In the genomic region with DNA sequence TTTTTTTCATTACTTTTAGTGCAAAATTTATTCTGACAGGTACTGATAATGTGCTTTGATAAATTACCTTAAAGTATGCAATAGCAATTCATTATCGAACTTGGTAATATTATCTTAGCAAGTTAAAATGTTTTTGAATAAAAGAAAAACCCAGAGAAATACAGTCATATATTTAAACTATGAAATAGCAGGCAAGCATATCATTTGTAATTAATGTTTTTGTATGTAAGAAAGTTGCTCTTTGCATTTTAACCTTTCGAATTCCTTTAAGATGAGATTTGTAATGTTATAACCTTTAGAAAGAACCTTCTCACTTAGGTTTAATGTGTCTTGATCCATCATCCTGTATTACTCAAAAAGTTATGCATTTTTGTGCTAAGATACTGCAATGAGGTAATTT, we compare ENCODE assay signal across 27 cellular contexts.
"Had no signal": no experiment of that assay in that cellular context is flagged by ENCODE, and none has a peak within 500 bp of the region (broad histone marks: within the 10 kb centered on the region; RNA-seq: fewer than 3 reads in every experiment).

No MANE protein-coding gene starts in this region.

- H3K4me1 Mint-ChIP-seq: stimulated activated effector memory CD8-positive, alpha-beta T cell treated with anti-CD3 and anti-CD28 coated beads, Interleukin-12 subunit alpha, Interleukin-12 subunit beta, amount 100 ng/mL, for 72 hours had no signal

- ATAC-seq: left colon; left lung; mucosa of descending colon; naive thymus-derived CD4-positive, alpha-beta T cell; natural killer cell treated with Interleukin-12 subunit alpha and Interleukin-12 subunit beta and Interleukin-15 and Interleukin-18, amount 100 ng/mL, for 72 hours; pancreas; right cardiac atrium; sciatic nerve; stimulated activated effector memory CD8-positive, alpha-beta T cell treated with anti-CD3 and anti-CD28 coated beads, Interleukin-12 subunit alpha, Interleukin-12 subunit beta, amount 100 ng/mL, for 72 hours; upper lobe of right lung had no signal

- H3K9me3 Mint-ChIP-seq: natural killer cell treated with Interleukin-12 subunit alpha and Interleukin-12 subunit beta and Interleukin-15 and Interleukin-18, amount 100 ng/mL, for 72 hours; stimulated activated effector memory CD8-positive, alpha-beta T cell treated with anti-CD3 and anti-CD28 coated beads, Interleukin-12 subunit alpha, Interleukin-12 subunit beta, amount 100 ng/mL, for 72 hours had no signal

- H3K9me3 ChIP-seq: left lung, mucosa of descending colon, pancreas, prostate gland, spleen, suprapubic skin, thoracic aorta, tibial artery, upper lobe of right lung had no signal

- H3K27ac ChIP-seq: left lung, pancreas, prostate gland, skin epidermis, spleen, suprapubic skin, thoracic aorta, tibial artery, upper lobe of right lung had no signal

- H3K4me3 ChIP-seq: left lung, lung, mucosa of descending colon, pancreas, prostate gland, skin epidermis, spleen, suprapubic skin, thoracic aorta, tibial artery, upper lobe of right lung had no signal

- H3K27me3 ChIP-seq: left lung, pancreas, spleen, suprapubic skin, tibial artery, upper lobe of right lung had no signal

- H3K27me3 Mint-ChIP-seq: naive thymus-derived CD4-positive, alpha-beta T cell; natural killer cell treated with Interleukin-12 subunit alpha and Interleukin-12 subunit beta and Interleukin-15 and Interleukin-18, amount 100 ng/mL, for 72 hours; stimulated activated naive CD8-positive, alpha-beta T cell treated with anti-CD3 and anti-CD28 coated beads, Interleukin-15, Interleukin-2, amounts not matched to agents 100 ng/mL and 50 ng/mL, for 24 hours had no signal

- H3K4me3 Mint-ChIP-seq: naive thymus-derived CD4-positive, alpha-beta T cell; natural killer cell treated with Interleukin-12 subunit alpha and Interleukin-12 subunit beta and Interleukin-15 and Interleukin-18, amount 100 ng/mL, for 72 hours; stimulated activated effector memory CD8-positive, alpha-beta T cell treated with anti-CD3 and anti-CD28 coated beads, Interleukin-12 subunit alpha, Interleukin-12 subunit beta, amount 100 ng/mL, for 72 hours; stimulated activated naive CD8-positive, alpha-beta T cell treated with anti-CD3 and anti-CD28 coated beads, Interleukin-15, Interleukin-2, amounts not matched to agents 100 ng/mL and 50 ng/mL, for 24 hours had no signal

- FAIRE-seq: pancreas, urothelium cell line had no signal

- H3K36me3 ChIP-seq: pancreas, prostate gland, thoracic aorta had no signal

- H3K27ac Mint-ChIP-seq: naive thymus-derived CD4-positive, alpha-beta T cell; natural killer cell treated with Interleukin-12 subunit alpha and Interleukin-12 subunit beta and Interleukin-15 and Interleukin-18, amount 100 ng/mL, for 72 hours; stimulated activated effector memory CD8-positive, alpha-beta T cell treated with anti-CD3 and anti-CD28 coated beads, Interleukin-12 subunit alpha, Interleukin-12 subunit beta, amount 100 ng/mL, for 72 hours; stimulated activated naive CD8-positive, alpha-beta T cell treated with anti-CD3 and anti-CD28 coated beads, Interleukin-15, Interleukin-2, amounts not matched to agents 100 ng/mL and 50 ng/mL, for 24 hours had no signal

- DNase-seq: hippocampal formation; kidney; left colon; left lung; midbrain; mucosa of descending colon; naive thymus-derived CD4-positive, alpha-beta T cell; pancreas; posterior cingulate gyrus; retina; right cardiac atrium; spleen; stimulated activated CD4-positive, alpha-beta T cell treated with anti-CD3 and anti-CD28 coated beads, Interleukin-4, amount 100 ng/mL, for 24 hours; stimulated activated naive CD4-positive, alpha-beta T cell; tibial artery; trophoblast cell; upper lobe of right lung had no signal

- H3K4me1 ChIP-seq: left lung, pancreas, prostate gland, spleen, suprapubic skin, tibial artery, upper lobe of right lung had no signal
